ENCODE assay signal across 25 cellular contexts in the genomic region with DNA sequence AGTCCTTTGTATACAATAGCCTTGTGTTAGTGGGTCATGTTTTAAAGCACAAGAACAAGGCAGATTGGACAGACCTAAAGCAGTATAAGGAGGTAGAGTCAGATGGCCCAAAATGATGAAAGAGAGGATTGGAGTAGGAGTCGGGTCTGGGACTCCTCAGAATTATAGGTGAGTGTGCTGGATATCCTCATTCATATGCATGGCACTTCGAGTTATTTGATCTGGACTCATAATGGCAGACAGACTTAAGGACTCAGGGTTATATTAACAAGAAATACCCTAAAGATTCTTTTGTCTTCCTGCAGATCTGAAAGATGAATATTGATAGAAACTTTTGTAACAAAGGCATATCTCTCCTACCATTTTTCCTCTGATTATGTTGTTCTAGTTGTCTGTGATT.
A peak's percentile ranks its signal among the peaks of the same experiment; 100 is the strongest.
DNase-seq lines count a peak whose midpoint lies in the region; ATAC-seq and TF ChIP-seq lines count a peak whose summit lies in the region.
"Had no signal": no experiment of that assay in that cellular context is flagged by ENCODE, and none has a peak within 500 bp of the region (broad histone marks: within the 10 kb centered on the region; RNA-seq: fewer than 3 reads in every experiment).

No MANE protein-coding gene starts in this region.

- CTCF ChIA-PET in CD4-positive, alpha-beta memory T cell (lab: Charles Lee; ENCODE audit: partially characterized antibody) = interaction anchor here (1.5 kb wide), 1 partner anchor 26 kb away, joined by 4 read pairs; no protein-coding TSS in a partner anchor

- 75 to 83% methylated on average over 2 of the region's 2 CpGs for WGBS in sigmoid colon, 2 donors

- H3K9me3 Mint-ChIP-seq in mesothelial cell of epicardium = peaks cover 13% of the 10 kb centered on the region
- no peaks in the 10 kb centered on the region for H3K9me3 Mint-ChIP-seq in activated naive CD8-positive, alpha-beta T cell treated with anti-CD3 and anti-CD28 coated beads, Interleukin-2, amount 50 U/mL, for 24 hours
- peaks cover 0 to 2% (median 0%) of the 10 kb centered on the region in 8 donors for H3K9me3 Mint-ChIP-seq in CD4-positive, alpha-beta memory T cell
- H3K9me3 Mint-ChIP-seq: CD8-positive, alpha-beta T cell had no signal

- H3K4me1 ChIP-seq in osteoblast (ENCODE audit: insufficient read depth, low read length) (no peaks in the 10 kb centered on the region), sigmoid colon (peaks cover 0 to 19% (median 10%) of the 10 kb centered on the region in 4 donors), colonic mucosa (no peaks in the 10 kb centered on the region)
- H3K4me1 ChIP-seq in CD4-positive, alpha-beta memory T cell (ENCODE audit: insufficient read depth, low read length) = no peaks in the 10 kb centered on the region
- H3K4me1 ChIP-seq: BE2C, Caco-2 had no signal

- no peaks in the 10 kb centered on the region for H3K9me3 ChIP-seq in SK-N-MC (ENCODE audit: low read depth, low read length)
- no peaks in the 10 kb centered on the region for H3K9me3 ChIP-seq in osteoblast (ENCODE audit: low read depth, low read length)
- no peaks in the 10 kb centered on the region for H3K9me3 ChIP-seq in sigmoid colon
- no peaks in the 10 kb centered on the region for H3K9me3 ChIP-seq in CD4-positive, alpha-beta memory T cell (ENCODE audit: control insufficient read depth in 1 of 2, low read length in 2 of 2)
- H3K9me3 ChIP-seq in colonic mucosa = no peaks in the 10 kb centered on the region
- H3K9me3 ChIP-seq: BE2C, Caco-2 had no signal

- TF ChIP-seq POLR2A in sigmoid colon (IDR thresholded peaks at IDR 0.05) = no peak

- H3K4me3 ChIP-seq in SK-N-MC = no peak overlapping the region
- H3K4me3 ChIP-seq in osteoblast (ENCODE audit: insufficient read depth, low read length) = no peak overlapping the region
- no peak overlapping the region for H3K4me3 ChIP-seq in sigmoid colon
- no peak overlapping the region for H3K4me3 ChIP-seq in CD4-positive, alpha-beta memory T cell (ENCODE audit: low read length in 2 of 2)
- H3K4me3 ChIP-seq in colonic mucosa = no peak overlapping the region
- H3K4me3 ChIP-seq: BLaER1, GM12878 had no signal

- no peak overlapping the region for H3K4me3 Mint-ChIP-seq in mesothelial cell of epicardium
- no peak overlapping the region for H3K4me3 Mint-ChIP-seq in activated naive CD8-positive, alpha-beta T cell treated with anti-CD3 and anti-CD28 coated beads, Interleukin-2, amount 50 U/mL, for 24 hours
- no peak overlapping the region for H3K4me3 Mint-ChIP-seq in CD4-positive, alpha-beta memory T cell
- H3K4me3 Mint-ChIP-seq: CD14-positive monocyte; CD4-positive, CD25-positive, alpha-beta regulatory T cell; CD8-positive, alpha-beta T cell had no signal

- no peak for TF ChIP-seq EP300 in sigmoid colon (IDR thresholded peaks at IDR 0.05)

- no peaks in the 10 kb centered on the region for H3K36me3 ChIP-seq in SK-N-MC (ENCODE audit: insufficient read depth, low read length)
- H3K36me3 ChIP-seq in osteoblast (ENCODE audit: insufficient read depth, low read length) = no peaks in the 10 kb centered on the region
- no peaks in the 10 kb centered on the region for H3K36me3 ChIP-seq in sigmoid colon
- H3K36me3 ChIP-seq in CD4-positive, alpha-beta memory T cell (ENCODE audit: insufficient read depth, low read length) = no peaks in the 10 kb centered on the region
- no peaks in the 10 kb centered on the region for H3K36me3 ChIP-seq in colonic mucosa
- H3K36me3 ChIP-seq: BE2C, BLaER1 had no signal

- peak overlapping the region; percentile 14 for H3K9ac ChIP-seq in SK-N-MC (ENCODE audit: insufficient read length)
- H3K9ac ChIP-seq in colonic mucosa (ENCODE audit: low read depth in 2 of 2, low read length in 2 of 2) = no peak overlapping the region
- H3K9ac ChIP-seq: BLaER1 had no signal

- H4K20me1 ChIP-seq in osteoblast (ENCODE audit: insufficient read depth, low read length) = no peaks in the 10 kb centered on the region
- H4K20me1 ChIP-seq: BLaER1 had no signal

- H3K36me3 Mint-ChIP-seq in mesothelial cell of epicardium = peaks cover 3% of the 10 kb centered on the region
- no peaks in the 10 kb centered on the region for H3K36me3 Mint-ChIP-seq in activated naive CD8-positive, alpha-beta T cell treated with anti-CD3 and anti-CD28 coated beads, Interleukin-2, amount 50 U/mL, for 24 hours (ENCODE audit: low read depth)
- H3K36me3 Mint-ChIP-seq in CD4-positive, alpha-beta memory T cell = no peaks in the 10 kb centered on the region
- H3K36me3 Mint-ChIP-seq: CD14-positive monocyte; CD4-positive, CD25-positive, alpha-beta regulatory T cell; CD8-positive, alpha-beta T cell had no signal

- POLR2A ChIA-PET in CD4-positive, alpha-beta memory T cell (lab: Charles Lee; ENCODE audit: partially characterized antibody) = no interaction called here

- H3K79me2 ChIP-seq in osteoblast (ENCODE audit: insufficient read depth, low read length) = no peaks in the 10 kb centered on the region

- no peak for ATAC-seq in activated naive CD8-positive, alpha-beta T cell treated with anti-CD3 and anti-CD28 coated beads, Interleukin-2, amount 50 U/mL, for 24 hours
- ATAC-seq: CD8-positive, alpha-beta T cell; GM12878 had no signal

- H3K27me3 Mint-ChIP-seq in mesothelial cell of epicardium (ENCODE audit: low read depth) = no peaks in the 10 kb centered on the region
- H3K27me3 Mint-ChIP-seq in activated naive CD8-positive, alpha-beta T cell treated with anti-CD3 and anti-CD28 coated beads, Interleukin-2, amount 50 U/mL, for 24 hours = no peaks in the 10 kb centered on the region
- peaks cover 9 to 13% of the 10 kb centered on the region in 2 donors for H3K27me3 Mint-ChIP-seq in CD4-positive, alpha-beta memory T cell

- peak overlapping the region; percentile 81 for H3K27ac ChIP-seq in SK-N-MC
- H3K27ac ChIP-seq in osteoblast (ENCODE audit: low read depth, low read length) = no peak overlapping the region
- H3K27ac ChIP-seq in sigmoid colon = peak overlapping the region in 3 of 4 donors; percentile 20 to 50 (median 33)
- H3K27ac ChIP-seq in CD4-positive, alpha-beta memory T cell (ENCODE audit: low read depth, low read length) = no peak overlapping the region
- H3K27ac ChIP-seq in colonic mucosa = no peak overlapping the region
- H3K27ac ChIP-seq: BLaER1 had no signal

- no peak overlapping the region for H3K4me2 ChIP-seq in osteoblast (ENCODE audit: insufficient read depth, low read length)
- H3K4me2 ChIP-seq: BLaER1 had no signal

- peak overlapping the region; percentile 52 for H3K27ac Mint-ChIP-seq in mesothelial cell of epicardium
- H3K27ac Mint-ChIP-seq in activated naive CD8-positive, alpha-beta T cell treated with anti-CD3 and anti-CD28 coated beads, Interleukin-2, amount 50 U/mL, for 24 hours = no peak overlapping the region
- no peak overlapping the region for H3K27ac Mint-ChIP-seq in CD4-positive, alpha-beta memory T cell
- H3K27ac Mint-ChIP-seq: CD14-positive monocyte; CD4-positive, CD25-positive, alpha-beta regulatory T cell; CD8-positive, alpha-beta T cell had no signal

- H2AFZ ChIP-seq in osteoblast (ENCODE audit: low read length) = no peak overlapping the region

- intact Hi-C loops in sigmoid colon (cut with DNase I) (no loop called here), colonic mucosa (cut with DNase I) (no loop called here)
- intact Hi-C loops in CD4-positive, alpha-beta memory T cell (cut with micrococcal nuclease) = no loop called here

- H3K27me3 ChIP-seq in osteoblast (ENCODE audit: insufficient read depth, low read length) (no peaks in the 10 kb centered on the region), sigmoid colon (no peaks in the 10 kb centered on the region), colonic mucosa (no peaks in the 10 kb centered on the region)
- no peaks in the 10 kb centered on the region for H3K27me3 ChIP-seq in CD4-positive, alpha-beta memory T cell (ENCODE audit: insufficient read depth, low read length)
- H3K27me3 ChIP-seq: BE2C, BLaER1 had no signal

- TF ChIP-seq CTCF in mesothelial cell of epicardium (IDR thresholded peaks at IDR 0.05; ENCODE audit: unreplicated experiment) (no peak), osteoblast (IDR thresholded peaks at IDR 0.05; ENCODE audit: extremely low read depth, low read depth, low read length) (no peak), sigmoid colon (IDR thresholded peaks at IDR 0.05) (no peak), colonic mucosa (IDR thresholded peaks at IDR 0.05) (no peak)

- DNase-seq in SK-N-MC (ENCODE audit: low read depth, low spot score) (no peak), mesothelial cell of epicardium (ENCODE audit: low spot score in 2 of 2, unreplicated experiment in 2 of 2) (no peak), osteoblast (ENCODE audit: insufficient read length, low spot score, missing footprints) (peak; percentile 52), sigmoid colon (no peak), DMS114 treated with DMSO at 0.1 percent for 48 hours (lab: John Stamatoyannopoulos, UW; ENCODE audit: unreplicated experiment) (no peak), colonic mucosa (no peak)
- DNase-seq in activated naive CD8-positive, alpha-beta T cell treated with anti-CD3 and anti-CD28 coated beads, Interleukin-2, amount 50 U/mL, for 24 hours = no peak
- DNase-seq in CD4-positive, alpha-beta memory T cell = no peak
- DNase-seq: 8988T; ACHN; BE2C; C1 segment of cervical spinal cord; Caco-2; Calu3; CD4-positive, CD25-positive, alpha-beta regulatory T cell; CD8-positive, alpha-beta T cell; DMS153; DMS53; DMS79; DND-41; EL; GDM1 had no signal

- H3K4me1 Mint-ChIP-seq in mesothelial cell of epicardium = peaks cover 26% of the 10 kb centered on the region
- peaks cover 6% of the 10 kb centered on the region for H3K4me1 Mint-ChIP-seq in activated naive CD8-positive, alpha-beta T cell treated with anti-CD3 and anti-CD28 coated beads, Interleukin-2, amount 50 U/mL, for 24 hours
- H3K4me1 Mint-ChIP-seq in CD4-positive, alpha-beta memory T cell = no peaks in the 10 kb centered on the region
- H3K4me1 Mint-ChIP-seq: CD14-positive monocyte had no signal

Comparison
In these comparisons a context has a peak if more than half of its experiments do, and no peak if none do; other contexts are left out.
1. H3K27ac ChIP-seq: peak in SK-N-MC (single experiment) and sigmoid colon (3 of 4); none in osteoblast (single experiment), CD4-positive, alpha-beta memory T cell (single experiment) and colonic mucosa (single experiment).